1 cellular context compared by ENCODE assay signal in the genomic region with DNA sequence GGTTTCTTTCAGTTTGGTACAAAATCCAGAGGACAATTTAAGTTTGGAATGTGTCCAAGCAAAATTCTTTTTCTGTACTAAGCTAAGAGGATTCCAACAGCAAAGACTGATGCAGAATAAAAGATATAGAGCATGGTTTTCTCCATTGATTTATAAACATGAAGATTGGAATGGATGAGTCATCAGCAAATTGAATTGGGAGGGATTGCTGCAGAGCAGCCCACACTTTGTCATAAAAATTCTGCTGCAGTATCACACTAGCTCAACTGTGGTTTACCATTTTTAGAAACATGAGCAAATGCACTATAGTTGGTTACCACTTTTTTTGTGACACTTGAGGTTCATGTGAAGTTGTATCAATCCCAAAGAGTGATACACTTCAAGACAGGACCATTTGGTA.
TF ChIP-seq lines count a peak whose summit lies in the region.

No MANE protein-coding gene starts in this region.

TF ChIP-seq in K562, 482 proteins besides CTCF, POLR2A, EP300 and RAD21:
- TF ChIP-seq HNRNPH1 (optimal IDR thresholded peaks at IDR 0.05; ENCODE audit: low read depth, low read length) (no peak), SPI1 (IDR thresholded peaks at IDR 0.05; ENCODE audit: borderline replicate concordance, low read depth, low read length) (no peak)
- TF ChIP-seq, protein P1, sequence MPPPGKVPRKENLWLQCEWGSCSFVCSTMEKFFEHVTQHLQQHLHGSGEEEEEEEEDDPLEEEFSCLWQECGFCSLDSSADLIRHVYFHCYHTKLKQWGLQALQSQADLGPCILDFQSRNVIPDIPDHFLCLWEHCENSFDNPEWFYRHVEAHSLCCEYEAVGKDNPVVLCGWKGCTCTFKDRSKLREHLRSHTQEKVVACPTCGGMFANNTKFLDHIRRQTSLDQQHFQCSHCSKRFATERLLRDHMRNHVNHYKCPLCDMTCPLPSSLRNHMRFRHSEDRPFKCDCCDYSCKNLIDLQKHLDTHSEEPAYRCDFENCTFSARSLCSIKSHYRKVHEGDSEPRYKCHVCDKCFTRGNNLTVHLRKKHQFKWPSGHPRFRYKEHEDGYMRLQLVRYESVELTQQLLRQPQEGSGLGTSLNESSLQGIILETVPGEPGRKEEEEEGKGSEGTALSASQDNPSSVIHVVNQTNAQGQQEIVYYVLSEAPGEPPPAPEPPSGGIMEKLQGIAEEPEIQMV (tag; conservative IDR thresholded peaks at IDR 0.05; ENCODE audit: low read depth): no peak
- TF ChIP-seq, protein P2, sequence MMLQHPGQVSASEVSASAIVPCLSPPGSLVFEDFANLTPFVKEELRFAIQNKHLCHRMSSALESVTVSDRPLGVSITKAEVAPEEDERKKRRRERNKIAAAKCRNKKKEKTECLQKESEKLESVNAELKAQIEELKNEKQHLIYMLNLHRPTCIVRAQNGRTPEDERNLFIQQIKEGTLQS (IDR thresholded peaks at IDR 0.05): 0 out of 2 replicates have a peak, but pooled peaks have one; percentile 16
- TF ChIP-seq, protein P2 (CRISPR knock-in tag; conservative IDR thresholded peaks at IDR 0.05): no peak
